In genomic region chr9:87676976-87677775, GRCh38 we compare ENCODE assay signal across 18 cellular contexts. TPM values are rescaled to one million over a fixed set of nuclear protein-coding genes. Genes with fewer than 3 reads are reported as not detected.
A peak's percentile ranks its signal among the peaks of the same experiment; 100 is the strongest.
DNase-seq lines count a peak whose midpoint lies in the region; ATAC-seq, FAIRE-seq and TF ChIP-seq lines count a peak whose summit lies in the region.
"Had no signal": no experiment of that assay in that cellular context is flagged by ENCODE, and none has a peak within 500 bp of the region (broad histone marks: within the 10 kb centered on the region; RNA-seq: fewer than 3 reads in every experiment).

No MANE protein-coding gene starts in this region.

- TF ChIP-seq EP300 in upper lobe of left lung (IDR thresholded peaks at IDR 0.05), result no peak

- peak overlapping the region; percentile 74 for H3K27ac Mint-ChIP-seq in endodermal cell
- H3K27ac Mint-ChIP-seq: activated T-cell treated with anti-CD3 and anti-CD28 coated beads, Interleukin-2, amount 50 U/mL, for 24 hours; CD8-positive, alpha-beta T cell had no signal

- no peaks in the 10 kb centered on the region for H3K27me3 Mint-ChIP-seq in endodermal cell (ENCODE audit: insufficient read depth)

- H3K9ac ChIP-seq in endodermal cell (ENCODE audit: extremely low read depth, low read length, poor library complexity, severe bottlenecking), result no peak overlapping the region

- intact Hi-C loops in left lung (cut with DNase I), result no loop called here

- no peak overlapping the region for H3K4me3 Mint-ChIP-seq in endodermal cell
- H3K4me3 Mint-ChIP-seq: activated T-cell treated with anti-CD3 and anti-CD28 coated beads, Interleukin-2, amount 50 U/mL, for 24 hours; CD8-positive, alpha-beta T cell had no signal

- H3K27ac ChIP-seq in endodermal cell (ENCODE audit: low read depth, low read length) (no peak overlapping the region), left lung (no peak overlapping the region), upper lobe of left lung (no peak overlapping the region)
- H3K27ac ChIP-seq: foreskin keratinocyte, SK-N-MC had no signal

- no peaks in the 10 kb centered on the region for H3K27me3 ChIP-seq in endodermal cell (ENCODE audit: control insufficient read depth, insufficient read depth, low read length, poor library complexity, severe bottlenecking)
- no peaks in the 10 kb centered on the region for H3K27me3 ChIP-seq in left lung
- no peaks in the 10 kb centered on the region for H3K27me3 ChIP-seq in upper lobe of left lung
- H3K27me3 ChIP-seq: foreskin keratinocyte had no signal

- H3K9me3 Mint-ChIP-seq in endodermal cell, result no peaks in the 10 kb centered on the region
- H3K9me3 Mint-ChIP-seq: activated T-cell treated with anti-CD3 and anti-CD28 coated beads, Interleukin-2, amount 50 U/mL, for 24 hours; CD8-positive, alpha-beta T cell; naive B cell had no signal

- FAIRE-seq in HTR-8/SVneo (lab: Jason Lieb, UNC), result no peak
- FAIRE-seq: GM18507 had no signal

- TF ChIP-seq CTCF in endodermal cell (conservative IDR thresholded peaks at IDR 0.05) (no peak), left lung (IDR thresholded peaks at IDR 0.05) (no peak), upper lobe of left lung (IDR thresholded peaks at IDR 0.05) (no peak)

- H3K4me1 ChIP-seq in endodermal cell (ENCODE audit: control insufficient read depth, insufficient read depth, low read length), result no peaks in the 10 kb centered on the region
- H3K4me1 ChIP-seq in left lung, result peaks cover 0 to 10% of the 10 kb centered on the region in 2 donors
- peaks cover 0 to 11% (median 0%) of the 10 kb centered on the region in 4 donors for H3K4me1 ChIP-seq in upper lobe of left lung

- 94 to 96% methylated on average over 11 to 14 of the region's 14 CpGs for WGBS in endodermal cell (ENCODE audit: insufficient coverage in 1 of 2, insufficient read length in 1 of 2), 2 experiments
- WGBS in upper lobe of left lung, 2 donors, result 66 to 70% methylated on average over 11 to 14 of the region's 14 CpGs

- ATAC-seq in left lung (peak; percentile 15), upper lobe of left lung (ENCODE audit: low FRiP score in 2 of 2) (peak; percentile 7 to 52), GM18511 (IDR thresholded peaks at IDR 0.05; ENCODE audit: unreplicated experiment) (no peak)
- ATAC-seq: CD8-positive, alpha-beta T cell; foreskin keratinocyte; stimulated activated naive CD8-positive, alpha-beta T cell treated with anti-CD3 and anti-CD28 coated beads, Interleukin-15, Interleukin-2, amounts not matched to agents 100 U/mL and 50 U/mL, for 24 hours had no signal

- DNase-seq in M059J (ENCODE audit: low read depth) (peak; percentile 25), endodermal cell (no peak), left lung (no peak), upper lobe of left lung (peak in 1 of 2 donors; percentile 41), NCI-H82 treated with DMSO at 0.1 percent for 48 hours (lab: John Stamatoyannopoulos, UW; ENCODE audit: unreplicated experiment) (no peak), HTR-8/SVneo (ENCODE audit: insufficient read length, low spot score) (no peak)
- DNase-seq: activated CD4-positive, alpha-beta T cell treated with anti-CD3 and anti-CD28 coated beads for 1 hour; activated T-cell treated with anti-CD3 and anti-CD28 coated beads, Interleukin-2, amount 50 U/mL, for 24 hours; amygdala; CD8-positive, alpha-beta T cell; foreskin keratinocyte; islet precursor cell; naive B cell; NCI-H1092 treated with DMSO at 0.1 percent for 48 hours; stimulated activated naive CD8-positive, alpha-beta T cell treated with anti-CD3 and anti-CD28 coated beads, Interleukin-15, Interleukin-2, amounts not matched to agents 100 U/mL and 50 U/mL, for 24 hours had no signal

- no peaks in the 10 kb centered on the region for H3K9me3 ChIP-seq in endodermal cell (ENCODE audit: control insufficient read depth, low read length)
- H3K9me3 ChIP-seq in left lung, result no peaks in the 10 kb centered on the region
- H3K9me3 ChIP-seq in upper lobe of left lung, result no peaks in the 10 kb centered on the region

- no peak for TF ChIP-seq POLR2A in upper lobe of left lung (IDR thresholded peaks at IDR 0.05)

- H3K4me1 Mint-ChIP-seq in endodermal cell, result no peaks in the 10 kb centered on the region
- H3K4me1 Mint-ChIP-seq: naive B cell had no signal

- H3K4me3 ChIP-seq in endodermal cell (ENCODE audit: low read length) (no peak overlapping the region), left lung (no peak overlapping the region), upper lobe of left lung (no peak overlapping the region)
- H3K4me3 ChIP-seq: SK-N-MC had no signal

- H3K36me3 ChIP-seq in endodermal cell (ENCODE audit: control insufficient read depth, insufficient read depth, low read length) (peaks cover 51% of the 10 kb centered on the region), left lung (peaks cover 0 to 21% of the 10 kb centered on the region in 2 donors), upper lobe of left lung (peaks cover 10 to 16% (median 10%) of the 10 kb centered on the region in 4 donors)

- H3K36me3 Mint-ChIP-seq in endodermal cell (ENCODE audit: low read depth), result peaks cover 49% of the 10 kb centered on the region
- H3K36me3 Mint-ChIP-seq: CD8-positive, alpha-beta T cell; naive B cell had no signal

RNA-seq across cellular contexts. Expression of gene CTSL, which starts 48.7 kb away (rescaled TPM):
- total RNA-seq in M059J (2014; rRNA removed; shearing (Covaris generic)), result 174 and 202 TPM in 2 replicates
- total RNA-seq in endodermal cell, result 100 to 1,000 TPM in 1 of 2 donors, 10 to 100 TPM in 1; 81.2 to 131 TPM
- 49.7 TPM for polyA plus RNA-seq in endodermal cell (2013, experiment 1 of 2)
- 47.5 TPM for polyA plus RNA-seq in endodermal cell (2013, experiment 2 of 2)
- 100 to 1,000 TPM; 180 to 565 TPM for total RNA-seq in left lung
- total RNA-seq in upper lobe of left lung, result 100 to 1,000 TPM in 4 of 6 donors, 10 to 100 TPM in 2; 71.4 to 198 (median 144) TPM
